ENCODE assay signal across 8 cellular contexts in the genomic region with DNA sequence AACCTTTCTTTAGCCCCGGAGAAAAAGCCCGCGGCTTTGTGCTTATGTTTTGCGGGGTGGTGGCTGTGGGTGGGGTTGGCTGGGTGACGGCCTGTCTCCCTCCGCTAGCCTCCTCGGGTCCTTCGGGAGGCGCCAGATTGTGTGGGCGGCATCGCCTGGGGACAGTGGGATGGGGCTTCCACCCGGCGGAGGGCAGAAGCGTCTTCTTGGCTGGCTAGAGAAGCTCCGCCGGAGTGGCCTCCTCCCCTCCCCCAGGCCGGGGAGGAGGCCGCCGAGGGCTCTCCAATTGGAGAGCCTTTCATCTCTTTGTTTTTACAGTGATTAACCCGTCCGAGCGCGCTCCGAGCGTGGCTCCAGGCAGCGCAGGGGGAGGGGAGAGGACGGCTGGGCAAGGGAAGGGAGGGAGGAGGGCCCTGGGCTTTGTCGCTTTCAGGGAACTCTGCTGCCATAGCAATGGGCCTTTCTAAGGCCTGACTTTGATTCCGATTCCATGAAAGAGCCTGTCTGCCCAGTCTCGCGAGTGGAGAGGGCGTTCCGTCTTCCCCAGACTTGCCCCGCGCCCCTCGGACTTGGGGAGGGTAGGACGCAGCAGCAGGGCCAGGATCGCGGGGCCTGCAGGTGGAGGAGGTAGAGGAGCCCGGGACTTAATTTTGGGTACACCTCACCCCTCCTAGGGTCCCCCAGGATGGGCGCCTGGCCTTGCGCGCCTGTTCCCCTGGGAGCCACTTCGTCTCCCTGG. TPM values are rescaled to one million over a fixed set of nuclear protein-coding genes. Genes with fewer than 3 reads are reported as not detected.
DNase-seq lines count a peak whose midpoint lies in the region; TF ChIP-seq lines count a peak whose summit lies in the region.

No MANE protein-coding gene starts in this region.

- H3K27ac ChIP-seq in stomach, result no peak overlapping the region

- 2 to 8% (median 2%) methylated on average over 34 to 44 of the region's 44 CpGs for WGBS in stomach, 5 donors

- H3K4me3 ChIP-seq in stomach, result peak overlapping the region; percentile 38 to 48 (median 43)

- no peak for TF ChIP-seq EP300 in stomach (IDR thresholded peaks at IDR 0.05)

- peaks cover 21 to 44% (median 30%) of the 10 kb centered on the region in 4 donors for H3K4me1 ChIP-seq in stomach

- no peak for TF ChIP-seq POLR2A in stomach (IDR thresholded peaks at IDR 0.05)

- no peaks in the 10 kb centered on the region for H3K36me3 ChIP-seq in stomach

- no peaks in the 10 kb centered on the region for H3K9me3 ChIP-seq in stomach

- TF ChIP-seq CTCF in stomach (IDR thresholded peaks at IDR 0.05), result no peak

- H3K27me3 ChIP-seq in stomach, result peaks cover 6 to 78% (median 65%) of the 10 kb centered on the region in 3 donors

- intact Hi-C loops in stomach (cut with DNase I; ENCODE audit: low total_unique reads), result no loop called here
- intact Hi-C loops in posterior vena cava (cut with DNase I), result no loop called here

- peak in 9 of 14 donors; percentile 19 to 84 (median 26) for DNase-seq in C1 segment of cervical spinal cord (lab: John Stamatoyannopoulos, UW)
- peak; percentile 67 for DNase-seq in NCI-H1105 treated with DMSO at 0.1 percent for 48 hours (lab: John Stamatoyannopoulos, UW)
- DNase-seq in amniotic stem cell (lab: John Stamatoyannopoulos, UW), result peak; percentile 55
- peak in 36 of 51 donors; percentile 8 to 67 (median 38) for DNase-seq in hypothalamus (lab: John Stamatoyannopoulos, UW)
- DNase-seq in stomach, result no peak
- no peak for DNase-seq in HuH-7.5 (ENCODE audit: low spot score)
- DNase-seq in posterior vena cava (ENCODE audit: low spot score), result no peak
- no peak for DNase-seq in NCI-H2196 treated with DMSO at 0.1 percent for 48 hours (lab: John Stamatoyannopoulos, UW; ENCODE audit: unreplicated experiment)

RNA-seq across cellular contexts. Expression of gene TIFAB, which starts 36.7 kb away (rescaled TPM):
- total RNA-seq in stomach (not detected), posterior vena cava (not detected)
- under 1 TPM in 1 of 3 donors, not detected in 2; 0.08 TPM for polyA plus RNA-seq in stomach

RNA-seq across cellular contexts. Expression of gene DCANP1, which starts 41.7 kb away (rescaled TPM):
- total RNA-seq in stomach, result under 1 TPM in 1 of 5 donors, not detected in 4; 0.55 TPM
- not detected for polyA plus RNA-seq in stomach
- not detected for total RNA-seq in posterior vena cava

RNA-seq across cellular contexts. Expression of gene NEUROG1, which starts 46.9 kb away (rescaled TPM):
- total RNA-seq in stomach (not detected), posterior vena cava (not detected)
- not detected for polyA plus RNA-seq in stomach

Comparison
In these comparisons a context has a peak if more than half of its experiments do, and no peak if none do; other contexts are left out.
1. DNase-seq: peak in C1 segment of cervical spinal cord (9 of 14), NCI-H1105 treated with DMSO at 0.1 percent for 48 hours (single experiment), amniotic stem cell (single experiment) and hypothalamus (36 of 51); none in stomach (single experiment), HuH-7.5 (single experiment), posterior vena cava (single experiment) and NCI-H2196 treated with DMSO at 0.1 percent for 48 hours (single experiment).